ENCODE assay signal across 8 cellular contexts in genomic region chr19:45419396-45419795, GRCh38. TPM values are rescaled to one million over a fixed set of nuclear protein-coding genes. Genes with fewer than 3 reads are reported as not detected.
A peak's percentile ranks its signal among the peaks of the same experiment; 100 is the strongest.
DNase-seq lines count a peak whose midpoint lies in the region; ATAC-seq and TF ChIP-seq lines count a peak whose summit lies in the region.

No MANE protein-coding gene starts in this region.

- H3K4me3 Mint-ChIP-seq in natural killer cell treated with Interleukin-12 subunit alpha and Interleukin-12 subunit beta and Interleukin-15 and Interleukin-18, amount 100 ng/mL, for 72 hours = peak overlapping the region; percentile 44
- H3K4me3 Mint-ChIP-seq in natural killer cell = no peak overlapping the region
- H3K4me3 Mint-ChIP-seq in T-cell = peak overlapping the region in 1 of 3 donors; percentile 15
- H3K4me3 Mint-ChIP-seq in chondrocyte (ENCODE audit: unreplicated experiment) = no peak overlapping the region

- no peak overlapping the region for H3K27ac ChIP-seq in testis

- H3K27me3 Mint-ChIP-seq in natural killer cell treated with Interleukin-12 subunit alpha and Interleukin-12 subunit beta and Interleukin-15 and Interleukin-18, amount 100 ng/mL, for 72 hours = no peaks in the 10 kb centered on the region
- no peaks in the 10 kb centered on the region for H3K27me3 Mint-ChIP-seq in natural killer cell (ENCODE audit: low read depth in 2 of 2)
- no peaks in the 10 kb centered on the region for H3K27me3 Mint-ChIP-seq in T-cell
- no peaks in the 10 kb centered on the region for H3K27me3 Mint-ChIP-seq in chondrocyte (ENCODE audit: low read depth)

- no peak for DNase-seq in natural killer cell treated with Interleukin-12 subunit alpha and Interleukin-12 subunit beta and Interleukin-15 and Interleukin-18, amount 100 ng/mL, for 72 hours (ENCODE audit: low spot score)
- DNase-seq in natural killer cell (no peak), T-cell (peak in 1 of 34 experiments; percentile 47), testis (no peak), amniotic stem cell (lab: John Stamatoyannopoulos, UW) (no peak), NCI-H2081 (lab: John Stamatoyannopoulos, UW) (no peak), chondrocyte (ENCODE audit: low spot score) (no peak)

- no peaks in the 10 kb centered on the region for H3K36me3 Mint-ChIP-seq in natural killer cell treated with Interleukin-12 subunit alpha and Interleukin-12 subunit beta and Interleukin-15 and Interleukin-18, amount 100 ng/mL, for 72 hours
- no peaks in the 10 kb centered on the region for H3K36me3 Mint-ChIP-seq in natural killer cell
- H3K36me3 Mint-ChIP-seq in T-cell = peaks cover 23% of the 10 kb centered on the region
- peaks cover 21% of the 10 kb centered on the region for H3K36me3 Mint-ChIP-seq in chondrocyte (ENCODE audit: low read depth)

- intact Hi-C loops in natural killer cell (cut with micrococcal nuclease) (no loop called here), testis (cut with DNase I; ENCODE audit: low total_unique reads) (no loop called here)

- peaks cover 10% of the 10 kb centered on the region for H3K4me1 ChIP-seq in testis

- H3K9me3 ChIP-seq in testis = no peaks in the 10 kb centered on the region

- no peak for TF ChIP-seq POLR2A in testis (IDR thresholded peaks at IDR 0.05)

- H3K4me1 Mint-ChIP-seq in natural killer cell treated with Interleukin-12 subunit alpha and Interleukin-12 subunit beta and Interleukin-15 and Interleukin-18, amount 100 ng/mL, for 72 hours (ENCODE audit: low read depth in 2 of 2) = peaks cover 29 to 31% of the 10 kb centered on the region in 2 donors
- H3K4me1 Mint-ChIP-seq in natural killer cell (peaks cover 24 to 34% of the 10 kb centered on the region in 2 donors), T-cell (peaks cover 26 to 48% (median 38%) of the 10 kb centered on the region in 3 donors), chondrocyte (ENCODE audit: low read depth) (peaks cover 41% of the 10 kb centered on the region)

- POLR2A ChIA-PET in T-cell (lab: Charles Lee) = no interaction called here

- H3K27me3 ChIP-seq in testis = no peaks in the 10 kb centered on the region

- CTCF ChIA-PET in T-cell (lab: Charles Lee) = no interaction called here

- TF ChIP-seq CTCF in natural killer cell (IDR thresholded peaks at IDR 0.05) (no peak), testis (IDR thresholded peaks at IDR 0.05) (no peak), chondrocyte (IDR thresholded peaks at IDR 0.05) (no peak)

- ATAC-seq in natural killer cell treated with Interleukin-12 subunit alpha and Interleukin-12 subunit beta and Interleukin-15 and Interleukin-18, amount 100 ng/mL, for 72 hours = no peak
- no peak for ATAC-seq in natural killer cell
- peak; percentile 47 for ATAC-seq in HG02973 (IDR thresholded peaks at IDR 0.05; ENCODE audit: unreplicated experiment)
- ATAC-seq in T-cell (replicated peaks in 1 of 4) = no peak

- no peak overlapping the region for H3K4me3 ChIP-seq in testis

- H3K27ac Mint-ChIP-seq in natural killer cell treated with Interleukin-12 subunit alpha and Interleukin-12 subunit beta and Interleukin-15 and Interleukin-18, amount 100 ng/mL, for 72 hours = peak overlapping the region in 1 of 2 donors; percentile 51
- H3K27ac Mint-ChIP-seq in natural killer cell (no peak overlapping the region), T-cell (peak overlapping the region; percentile 23 to 77), chondrocyte (ENCODE audit: unreplicated experiment) (no peak overlapping the region)

- no peaks in the 10 kb centered on the region for H3K36me3 ChIP-seq in testis (ENCODE audit: low read depth, missing control alignments)

- 16 to 69% methylated on average over 3 to 4 of the region's 4 CpGs for WGBS in testis, 2 donors

- H3K9me3 Mint-ChIP-seq in natural killer cell treated with Interleukin-12 subunit alpha and Interleukin-12 subunit beta and Interleukin-15 and Interleukin-18, amount 100 ng/mL, for 72 hours = no peaks in the 10 kb centered on the region
- H3K9me3 Mint-ChIP-seq in natural killer cell = no peaks in the 10 kb centered on the region
- no peaks in the 10 kb centered on the region for H3K9me3 Mint-ChIP-seq in T-cell
- no peaks in the 10 kb centered on the region for H3K9me3 Mint-ChIP-seq in chondrocyte (ENCODE audit: low read depth)

RNA-seq across cellular contexts. Expression of gene ERCC1, which starts 4.3 kb away (rescaled TPM):
- total RNA-seq in natural killer cell treated with Interleukin-12 subunit alpha and Interleukin-12 subunit beta and Interleukin-15 and Interleukin-18, amount 100 ng/mL, for 72 hours = 10 to 100 TPM; 65.0 to 67.8 TPM
- 10 to 100 TPM; 46.8 to 55.2 (median 48.2) TPM for total RNA-seq in natural killer cell
- total RNA-seq in T-cell = 10 to 100 TPM; 41.7 to 55.4 (median 51.6) TPM
- total RNA-seq in testis = 10 to 100 TPM; 71.8 to 95.7 TPM
- 112 TPM for polyA plus RNA-seq in testis (ENCODE audit: insufficient read depth, low read depth, low replicate concordance)
- 72.4 to 93.1 TPM (median 77.9 TPM) in 3 replicates for total RNA-seq in chondrocyte

RNA-seq across cellular contexts. Expression of gene POLR1G, which starts 13.0 kb away (rescaled TPM):
- 10 to 100 TPM; 11.0 to 25.4 TPM for total RNA-seq in natural killer cell treated with Interleukin-12 subunit alpha and Interleukin-12 subunit beta and Interleukin-15 and Interleukin-18, amount 100 ng/mL, for 72 hours
- total RNA-seq in natural killer cell (1 to 10 TPM in 1 of 3 donors, under 1 TPM in 2; 0.28 to 1.4 (median 0.45) TPM), T-cell (1 to 10 TPM in 3 of 5 donors, under 1 TPM in 2; 0.82 to 6.2 (median 5.0) TPM), testis (10 to 100 TPM; 10.2 to 12.1 TPM), chondrocyte (7.3 to 10.4 TPM (median 9.6 TPM) in 3 replicates)
- polyA plus RNA-seq in testis (ENCODE audit: insufficient read depth, low read depth, low replicate concordance) = 5.8 TPM

RNA-seq across cellular contexts. Expression of gene PPP1R13L, which starts 14.5 kb away (rescaled TPM):
- total RNA-seq in natural killer cell treated with Interleukin-12 subunit alpha and Interleukin-12 subunit beta and Interleukin-15 and Interleukin-18, amount 100 ng/mL, for 72 hours = 10 to 100 TPM; 12.2 to 14.1 TPM
- total RNA-seq in natural killer cell (1 to 10 TPM; 5.6 to 7.4 (median 5.9) TPM), T-cell (10 to 100 TPM in 4 of 5 donors, 1 to 10 TPM in 1; 7.9 to 15.7 (median 12.5) TPM), testis (10 to 100 TPM in 1 of 2 donors, 1 to 10 TPM in 1; 9.7 to 12.2 TPM), chondrocyte (67.2 to 111 TPM (median 110 TPM) in 3 replicates)
- 13.3 TPM for polyA plus RNA-seq in testis (ENCODE audit: insufficient read depth, low read depth, low replicate concordance)

RNA-seq across cellular contexts. Expression of gene FOSB, which starts 48.4 kb away (rescaled TPM):
- total RNA-seq in natural killer cell treated with Interleukin-12 subunit alpha and Interleukin-12 subunit beta and Interleukin-15 and Interleukin-18, amount 100 ng/mL, for 72 hours = 10 to 100 TPM; 16.3 to 18.0 TPM
- 1,000 to 10,000 TPM in 2 of 3 donors, 100 to 1,000 TPM in 1; 784 to 1,837 (median 1,121) TPM for total RNA-seq in natural killer cell
- total RNA-seq in T-cell = 1,000 to 10,000 TPM in 1 of 5 donors, 100 to 1,000 TPM in 1, 10 to 100 TPM in 1, 1 to 10 TPM in 2; 6.7 to 1,173 (median 10.4) TPM
- 1 to 10 TPM; 1.2 to 3.9 TPM for total RNA-seq in testis
- polyA plus RNA-seq in testis (ENCODE audit: insufficient read depth, low read depth, low replicate concordance) = 22.7 TPM
- 25.5 to 50.9 TPM (median 43.8 TPM) in 3 replicates for total RNA-seq in chondrocyte

RNA-seq across cellular contexts. Expression of gene ERCC2, which starts 49.0 kb away (rescaled TPM):
- 10 to 100 TPM; 18.1 to 44.0 TPM for total RNA-seq in natural killer cell treated with Interleukin-12 subunit alpha and Interleukin-12 subunit beta and Interleukin-15 and Interleukin-18, amount 100 ng/mL, for 72 hours
- total RNA-seq in natural killer cell (10 to 100 TPM; 13.4 to 22.3 (median 14.9) TPM), T-cell (10 to 100 TPM; 14.5 to 23.2 (median 21.3) TPM), testis (10 to 100 TPM; 46.4 to 49.8 TPM), chondrocyte (29.6 to 38.0 TPM (median 32.5 TPM) in 3 replicates)
- 37.5 TPM for polyA plus RNA-seq in testis (ENCODE audit: insufficient read depth, low read depth, low replicate concordance)

Comparison
In these comparisons a context has a peak if more than half of its experiments do, and no peak if none do; other contexts are left out.
1. H3K27ac Mint-ChIP-seq: peak in T-cell (2 of 2); none in natural killer cell (0 of 2) and chondrocyte (single experiment).